9 cellular contexts compared by ENCODE assay signal in genomic region chr9:120524038-120524437, GRCh38.
"Had no signal": no experiment of that assay in that cellular context is flagged by ENCODE, and none has a peak within 500 bp of the region (broad histone marks: within the 10 kb centered on the region; RNA-seq: fewer than 3 reads in every experiment).

No MANE protein-coding gene starts in this region.

- H3K4me3 ChIP-seq: GM23248 had no signal

- ATAC-seq: HepG2 had no signal

- H3K4me1 Mint-ChIP-seq: IgD-negative memory B cell had no signal

- H3K4me3 Mint-ChIP-seq: HFFc6, IgD-negative memory B cell had no signal

- DNase-seq: GM23248, GOT3, H7, HCEC 1CT, HFFc6, KBM-7 had no signal

- H2AFZ ChIP-seq: GM23248 had no signal

- H3K27ac ChIP-seq: GM23248, HL-60 had no signal

- H3K9ac ChIP-seq: GM23248 had no signal

- H3K27me3 Mint-ChIP-seq: IgD-negative memory B cell had no signal

- H3K9me3 Mint-ChIP-seq: HFFc6, IgD-negative memory B cell had no signal

- H3K27ac Mint-ChIP-seq: HFFc6, IgD-negative memory B cell had no signal
